1 cellular context compared by ENCODE assay signal in genomic region chr1:198259336-198260109, GRCh38.
TF ChIP-seq lines count a peak whose summit lies in the region.

No MANE protein-coding gene starts in this region.

TF ChIP-seq in SK-N-SH, 30 proteins besides CTCF, POLR2A, EP300 and RAD21 (continued from another document):
- no peak for TF ChIP-seq REST (IDR thresholded peaks at IDR 0.05; ENCODE audit: low read depth, low read length)
- peak; percentile 35; the same call in 1 of the 2 replicates for TF ChIP-seq NFIC (IDR thresholded peaks at IDR 0.05; ENCODE audit: borderline replicate concordance)
- no peak for TF ChIP-seq RXRA (IDR thresholded peaks at IDR 0.05; ENCODE audit: borderline replicate concordance, low read depth)
- TF ChIP-seq JUND (IDR thresholded peaks at IDR 0.05), result peak; percentile 46
- TF ChIP-seq ELF1 (IDR thresholded peaks at IDR 0.05), result no peak
- peak; percentile 11; the same call in 1 of the 2 replicates for TF ChIP-seq POLR2AphosphoS5 (IDR thresholded peaks at IDR 0.05; ENCODE audit: low read depth, low read length)
- no peak for TF ChIP-seq SMC3 (IDR thresholded peaks at IDR 0.05; ENCODE audit: low read depth, low read length)
- TF ChIP-seq EZH2phosphoT487 (IDR thresholded peaks at IDR 0.05; ENCODE audit: borderline replicate concordance, low read depth), result no peak
- no peak for TF ChIP-seq YY1 (IDR thresholded peaks at IDR 0.05; ENCODE audit: low read depth)
- TF ChIP-seq, protein P1, sequence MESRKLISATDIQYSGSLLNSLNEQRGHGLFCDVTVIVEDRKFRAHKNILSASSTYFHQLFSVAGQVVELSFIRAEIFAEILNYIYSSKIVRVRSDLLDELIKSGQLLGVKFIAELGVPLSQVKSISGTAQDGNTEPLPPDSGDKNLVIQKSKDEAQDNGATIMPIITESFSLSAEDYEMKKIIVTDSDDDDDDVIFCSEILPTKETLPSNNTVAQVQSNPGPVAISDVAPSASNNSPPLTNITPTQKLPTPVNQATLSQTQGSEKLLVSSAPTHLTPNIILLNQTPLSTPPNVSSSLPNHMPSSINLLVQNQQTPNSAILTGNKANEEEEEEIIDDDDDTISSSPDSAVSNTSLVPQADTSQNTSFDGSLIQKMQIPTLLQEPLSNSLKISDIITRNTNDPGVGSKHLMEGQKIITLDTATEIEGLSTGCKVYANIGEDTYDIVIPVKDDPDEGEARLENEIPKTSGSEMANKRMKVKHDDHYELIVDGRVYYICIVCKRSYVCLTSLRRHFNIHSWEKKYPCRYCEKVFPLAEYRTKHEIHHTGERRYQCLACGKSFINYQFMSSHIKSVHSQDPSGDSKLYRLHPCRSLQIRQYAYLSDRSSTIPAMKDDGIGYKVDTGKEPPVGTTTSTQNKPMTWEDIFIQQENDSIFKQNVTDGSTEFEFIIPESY (IDR thresholded peaks at IDR 0.05; ENCODE audit: borderline replicate concordance, low read depth), result no peak
- peak; percentile 56; the same call in 1 of the 2 replicates for TF ChIP-seq TEAD4 (IDR thresholded peaks at IDR 0.05; ENCODE audit: borderline replicate concordance, insufficient read depth)
- TF ChIP-seq, protein P2, sequence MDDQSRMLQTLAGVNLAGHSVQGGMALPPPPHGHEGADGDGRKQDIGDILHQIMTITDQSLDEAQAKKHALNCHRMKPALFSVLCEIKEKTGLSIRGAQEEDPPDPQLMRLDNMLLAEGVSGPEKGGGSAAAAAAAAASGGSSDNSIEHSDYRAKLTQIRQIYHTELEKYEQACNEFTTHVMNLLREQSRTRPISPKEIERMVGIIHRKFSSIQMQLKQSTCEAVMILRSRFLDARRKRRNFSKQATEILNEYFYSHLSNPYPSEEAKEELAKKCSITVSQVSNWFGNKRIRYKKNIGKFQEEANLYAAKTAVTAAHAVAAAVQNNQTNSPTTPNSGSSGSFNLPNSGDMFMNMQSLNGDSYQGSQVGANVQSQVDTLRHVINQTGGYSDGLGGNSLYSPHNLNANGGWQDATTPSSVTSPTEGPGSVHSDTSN (IDR thresholded peaks at IDR 0.05), result peak; percentile 81
- no peak for TF ChIP-seq MXI1 (IDR thresholded peaks at IDR 0.05; ENCODE audit: low read depth, low read length)
- no peak for TF ChIP-seq GATA2 (CRISPR knock-in tag; IDR thresholded peaks at IDR 0.05)
- no peak for TF ChIP-seq RCOR1 (IDR thresholded peaks at IDR 0.05; ENCODE audit: low read length)
- TF ChIP-seq RFX5 (IDR thresholded peaks at IDR 0.05; ENCODE audit: low read length), result no peak
- peak; percentile 60; the same call in 1 of the 2 replicates for TF ChIP-seq FOXM1 (IDR thresholded peaks at IDR 0.05; ENCODE audit: low read depth)
- TF ChIP-seq GABPA (IDR thresholded peaks at IDR 0.05; ENCODE audit: low read depth), result no peak
- no peak for TF ChIP-seq MAX (IDR thresholded peaks at IDR 0.05; ENCODE audit: low read depth)
- TF ChIP-seq FOSL2 (IDR thresholded peaks at IDR 0.05; ENCODE audit: borderline replicate concordance, low read depth), result 0 out of 2 replicates have a peak, but pooled peaks have one; percentile 6
- no peak for TF ChIP-seq FOXJ3 (CRISPR knock-in tag; IDR thresholded peaks at IDR 0.05)
- TF ChIP-seq, protein P3, sequence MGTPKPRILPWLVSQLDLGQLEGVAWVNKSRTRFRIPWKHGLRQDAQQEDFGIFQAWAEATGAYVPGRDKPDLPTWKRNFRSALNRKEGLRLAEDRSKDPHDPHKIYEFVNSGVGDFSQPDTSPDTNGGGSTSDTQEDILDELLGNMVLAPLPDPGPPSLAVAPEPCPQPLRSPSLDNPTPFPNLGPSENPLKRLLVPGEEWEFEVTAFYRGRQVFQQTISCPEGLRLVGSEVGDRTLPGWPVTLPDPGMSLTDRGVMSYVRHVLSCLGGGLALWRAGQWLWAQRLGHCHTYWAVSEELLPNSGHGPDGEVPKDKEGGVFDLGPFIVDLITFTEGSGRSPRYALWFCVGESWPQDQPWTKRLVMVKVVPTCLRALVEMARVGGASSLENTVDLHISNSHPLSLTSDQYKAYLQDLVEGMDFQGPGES (IDR thresholded peaks at IDR 0.05; ENCODE audit: low read depth, low read length), result no peak
- no peak for TF ChIP-seq USF1 (IDR thresholded peaks at IDR 0.05; ENCODE audit: borderline replicate concordance, low read depth)
- TF ChIP-seq NRF1 (IDR thresholded peaks at IDR 0.05; ENCODE audit: low read depth, low read length), result no peak
